In the genomic region with DNA sequence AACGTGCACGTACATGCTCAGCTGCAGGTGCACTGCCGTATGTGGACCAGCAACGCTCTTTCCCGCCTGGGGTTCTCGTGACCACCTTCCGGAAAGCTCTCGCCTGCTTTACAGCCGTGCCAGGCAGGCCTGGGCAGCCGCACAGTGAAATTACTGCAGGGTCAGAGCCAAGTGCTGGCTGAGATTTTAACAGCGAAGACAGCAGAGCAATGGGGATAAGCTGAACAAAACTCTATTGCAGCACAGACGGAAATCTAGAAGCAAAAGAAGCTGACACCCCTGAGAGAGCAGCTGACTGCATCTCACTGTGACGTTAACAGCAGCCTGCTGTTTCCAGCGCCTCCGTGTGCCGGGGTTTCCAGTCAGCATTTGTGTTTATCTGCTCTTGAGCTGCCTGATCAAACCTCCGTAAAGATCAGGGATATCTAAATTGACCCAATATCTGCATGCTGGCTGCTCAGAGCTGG, we compare ENCODE assay signal across 8 cellular contexts.
DNase-seq lines count a peak whose midpoint lies in the region; ATAC-seq lines count a peak whose summit lies in the region.
"Had no signal": no experiment of that assay in that cellular context is flagged by ENCODE, and none has a peak within 500 bp of the region (broad histone marks: within the 10 kb centered on the region; RNA-seq: fewer than 3 reads in every experiment).

No MANE protein-coding gene starts in this region.

- ATAC-seq in esophagus mucosa (peak; percentile 39), HG03520 (IDR thresholded peaks at IDR 0.05; ENCODE audit: unreplicated experiment) (no peak), left lobe of liver (no peak)

- H3K27me3 ChIP-seq in mucosa of stomach (ENCODE audit: control insufficient read depth, insufficient read depth, low read length), result no peaks in the 10 kb centered on the region
- H3K27me3 ChIP-seq: testis had no signal

- peak overlapping the region; percentile 82 for H3K27ac ChIP-seq in temporal lobe (ENCODE audit: low read depth, low read length)
- H3K27ac ChIP-seq: testis had no signal

- DNase-seq in NCI-H526 treated with DMSO at 0.1 percent for 48 hours (lab: John Stamatoyannopoulos, UW) (peak; percentile 8), left lobe of liver (ENCODE audit: low spot score) (no peak)
- DNase-seq in stimulated activated CD4-positive, alpha-beta T cell treated with anti-CD3 and anti-CD28 coated beads, Interleukin-4, amount 100 ng/mL, for 1 hour, result no peak

- peaks cover 29% of the 10 kb centered on the region for H3K4me1 ChIP-seq in mucosa of stomach (ENCODE audit: control insufficient read depth, insufficient read depth, low read length)

- H3K4me3 ChIP-seq in mucosa of stomach (ENCODE audit: low read length), result no peak overlapping the region
- H3K4me3 ChIP-seq: testis had no signal

- H3K9me3 ChIP-seq in mucosa of stomach (ENCODE audit: control insufficient read depth, low read length), result no peaks in the 10 kb centered on the region
- H3K9me3 ChIP-seq: testis had no signal

- H3K9ac ChIP-seq in mucosa of stomach (ENCODE audit: low read length), result peak overlapping the region; percentile 18

- H3K36me3 ChIP-seq in mucosa of stomach (ENCODE audit: control insufficient read depth, insufficient read depth, low read length), result no peaks in the 10 kb centered on the region
